ENCODE assay signal across 10 cellular contexts in the genomic region with DNA sequence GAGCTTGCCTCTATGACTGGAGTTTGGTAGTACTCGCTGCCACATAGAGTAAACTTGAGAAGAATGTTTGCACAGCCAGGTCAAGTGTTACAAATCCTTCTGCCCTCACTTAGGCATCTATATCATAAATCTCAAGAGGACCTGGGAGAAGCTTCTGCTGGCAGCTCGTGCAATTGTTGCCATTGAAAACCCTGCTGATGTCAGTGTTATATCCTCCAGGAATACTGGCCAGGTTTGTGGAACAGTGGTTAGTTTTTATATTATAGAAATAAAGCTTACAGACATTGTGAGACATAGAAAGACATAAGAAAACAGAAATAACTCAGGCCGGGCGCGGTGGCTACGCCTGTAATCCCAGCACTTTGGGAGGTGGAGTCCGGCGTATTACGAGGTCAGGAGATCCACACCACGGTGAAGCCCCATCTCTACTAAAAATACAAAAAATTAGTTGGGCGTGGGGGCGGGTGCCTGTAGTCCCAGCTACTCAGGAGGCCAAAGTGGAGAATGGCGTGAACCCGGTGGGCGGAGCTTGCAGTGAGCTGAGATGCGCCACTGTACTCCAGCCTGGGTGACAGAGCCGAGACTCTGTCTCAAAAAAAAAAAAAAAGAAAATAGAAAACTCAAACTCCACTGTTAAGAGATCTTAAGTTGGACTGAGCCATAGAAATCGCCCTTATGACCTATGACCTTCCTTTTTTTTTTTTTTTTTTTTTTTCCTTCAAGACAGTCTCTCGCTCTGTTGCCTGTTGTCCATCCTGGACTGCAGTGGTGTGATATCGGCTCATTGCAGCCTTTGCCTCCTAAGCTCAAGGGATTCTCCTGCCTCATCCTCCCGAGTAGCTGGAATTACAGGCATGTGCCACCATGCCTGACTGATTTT. TPM values are rescaled to one million over a fixed set of nuclear protein-coding genes. Genes with fewer than 3 reads are reported as not detected.
DNase-seq lines count a peak whose midpoint lies in the region; ATAC-seq, FAIRE-seq and TF ChIP-seq lines count a peak whose summit lies in the region.
"Had no signal": no experiment of that assay in that cellular context is flagged by ENCODE, and none has a peak within 500 bp of the region (broad histone marks: within the 10 kb centered on the region; RNA-seq: fewer than 3 reads in every experiment).

No MANE protein-coding gene starts in this region.

- H3K4me3 ChIP-seq in GM12875 (ENCODE audit: low read depth, low read length) (peak overlapping the region; percentile 84), Panc1 (ENCODE audit: low read depth in 2 of 2, low read length in 2 of 2) (peak overlapping the region in 1 of 2 experiments; percentile 89; a peak in 2 of 4 replicates), GM12878 (peak overlapping the region; percentile 94), osteoblast (ENCODE audit: insufficient read depth, low read length) (peak overlapping the region; percentile 98)

- WGBS in GM12878 (ENCODE audit: insufficient coverage, insufficient replicate concordance, low lambda C conversion rate, missing lambda C conversion rate), result 32% methylated on average over 19 of the region's 21 CpGs

- H2AFZ ChIP-seq in GM12878 (ENCODE audit: control insufficient read depth, low read depth, low read length), result no peak overlapping the region
- H2AFZ ChIP-seq in osteoblast (ENCODE audit: low read length), result no peak overlapping the region

- intact Hi-C loops in Panc1 (cut with micrococcal nuclease; ENCODE audit: unreplicated experiment), result no loop called here
- intact Hi-C loops in GM12878 (cut with micrococcal nuclease; ENCODE audit: unreplicated experiment), result no loop called here
- intact Hi-C loops in posterior vena cava (cut with DNase I), result no loop called here

- peaks cover 46% of the 10 kb centered on the region for H3K79me2 ChIP-seq in GM12878 (ENCODE audit: control insufficient read depth, insufficient read depth, low read length)
- H3K79me2 ChIP-seq in osteoblast (ENCODE audit: insufficient read depth, low read length), result peaks cover 41% of the 10 kb centered on the region

- FAIRE-seq in GM12878 (lab: Jason Lieb, UNC) (no peak), urothelium cell line (lab: Jason Lieb, UNC) (no peak), frontal cortex (lab: Jason Lieb, UNC) (no peak)

- no peak for ATAC-seq in Panc1
- ATAC-seq in GM12878, result peak; percentile 29
- no peak for ATAC-seq in HG03039 (IDR thresholded peaks at IDR 0.05; ENCODE audit: unreplicated experiment)

- H3K9me3 ChIP-seq in Panc1 (ENCODE audit: control insufficient read depth, insufficient read depth, low read depth, low read length) (no peaks in the 10 kb centered on the region), GM12878 (replicated peaks; ENCODE audit: control insufficient read depth, insufficient read depth, low read length) (no peaks in the 10 kb centered on the region), osteoblast (ENCODE audit: low read depth, low read length) (no peaks in the 10 kb centered on the region)

- no peak for DNase-seq in Panc1 (ENCODE audit: low read depth, low spot score)
- no peak for DNase-seq in GM12878 (ENCODE audit: low read depth, low spot score)
- DNase-seq in osteoblast (ENCODE audit: insufficient read length, low spot score, missing footprints), result no peak
- no peak for DNase-seq in urothelium cell line (ENCODE audit: low spot score)
- no peak for DNase-seq in frontal cortex (ENCODE audit: low spot score in 2 of 2)
- DNase-seq in posterior vena cava (ENCODE audit: low spot score), result no peak
- DNase-seq: hippocampal formation, NCI-H524 treated with DMSO at 0.1 percent for 48 hours had no signal

- in situ Hi-C loops in Panc1 (cut with HindIII; ENCODE audit: low pct_unique_long_range_greater_than_20kb, low sequenced_read_pairs) (no loop called here), GM12878 (cut with MboI) (no loop called here)

- RAD21 ChIA-PET in GM12878 (lab: Charles Lee; ENCODE audit: unreplicated experiment), result interaction anchor here (0.7 to 4.3 kb wide), 10 partner anchors 20 to 307 kb away, joined by 3 to 24 read pairs (median 6); no protein-coding TSS in a partner anchor

- TF ChIP-seq RAD21 in GM12878 (IDR thresholded peaks at IDR 0.05; ENCODE audit: insufficient read depth, low read depth, low read length), result no peak

- no peak for TF ChIP-seq POLR2A in GM12878 (IDR thresholded peaks at IDR 0.05; ENCODE audit: low read depth, low read length)

- SMC1A ChIA-PET in GM12878 (lab: Charles Lee; ENCODE audit: uncharacterized antibody, unreplicated experiment), result interaction anchor here (1.1 to 6.6 kb wide), 9 partner anchors 8 to 120 kb away, joined by 3 to 44 read pairs (median 5); no protein-coding TSS in a partner anchor

- TF ChIP-seq EP300 in GM12878 (IDR thresholded peaks at IDR 0.05; ENCODE audit: borderline replicate concordance in 1 of 2, control insufficient read depth in 1 of 2, low read depth in 2 of 2, low read length in 2 of 2), result no peak

- CTCF ChIA-PET in Panc1 (lab: Charles Lee) (interaction anchor here (0.6 kb wide), 1 partner anchor 14 kb away, joined by 3 read pairs; no protein-coding TSS in a partner anchor), GM12878 (lab: Yijun Ruan, JAX) (interaction anchor here (0.6 to 6.7 kb wide), 14 partner anchors 7 to 121 kb away, joined by 3 to 55 read pairs (median 6); no protein-coding TSS in a partner anchor)

- peak overlapping the region; percentile 94 for H3K4me2 ChIP-seq in GM12878 (ENCODE audit: control insufficient read depth, insufficient read depth)
- peak overlapping the region; percentile 83 for H3K4me2 ChIP-seq in osteoblast (ENCODE audit: insufficient read depth, low read length)

- H3K27me3 ChIP-seq in Panc1 (ENCODE audit: control insufficient read depth, insufficient read depth, low read length) (no peaks in the 10 kb centered on the region), GM12878 (replicated peaks in 1 of 2; ENCODE audit: control insufficient read depth in 2 of 2, insufficient read depth in 2 of 2, low read length in 1 of 2) (no peaks in the 10 kb centered on the region), osteoblast (ENCODE audit: insufficient read depth, low read length) (no peaks in the 10 kb centered on the region)

- H4K20me1 ChIP-seq in GM12878 (ENCODE audit: control insufficient read depth, insufficient read depth), result peaks cover 8% of the 10 kb centered on the region
- H4K20me1 ChIP-seq in osteoblast (ENCODE audit: insufficient read depth, low read length), result peaks cover 40% of the 10 kb centered on the region

- peak overlapping the region; percentile 85 for H3K9ac ChIP-seq in GM12878 (ENCODE audit: control insufficient read depth, insufficient read depth, low read length)

- TF ChIP-seq CTCF in GM12875 (IDR thresholded peaks at IDR 0.05; ENCODE audit: borderline replicate concordance, insufficient read depth, low read depth, low read length) (no peak), Panc1 (IDR thresholded peaks at IDR 0.05) (no peak), GM12878 (IDR thresholded peaks at IDR 0.05 in 2 of 3, conservative IDR thresholded peaks at IDR 0.05 in 1 of 3; ENCODE audit: control insufficient read depth in 2 of 3, extremely low read depth in 1 of 3, insufficient read depth in 1 of 3, low read depth in 3 of 3, low read length in 3 of 3) (no peak), osteoblast (IDR thresholded peaks at IDR 0.05; ENCODE audit: extremely low read depth, low read depth, low read length) (no peak)

- BruUV-seq in Panc1 (replicated peaks; lab: Mats Ljungman, UMichigan), result no TSS peak
- no TSS peak for BruUV-seq in GM12878 (replicated peaks; lab: Mats Ljungman, UMichigan)

- peak overlapping the region; percentile 95; the same call in 1 of the 2 replicates for H3K27ac ChIP-seq in Panc1 (ENCODE audit: low read length)
- peak overlapping the region; percentile 40 for H3K27ac ChIP-seq in GM12878 (ENCODE audit: control insufficient read depth, insufficient read depth)
- H3K27ac ChIP-seq in osteoblast (ENCODE audit: low read depth, low read length), result peak overlapping the region; percentile 86

- H3K4me1 ChIP-seq in Panc1 (ENCODE audit: control insufficient read depth, insufficient read depth, low read length) (peaks cover 14% of the 10 kb centered on the region), GM12878 (ENCODE audit: control insufficient read depth, insufficient read depth, low read length) (no peaks in the 10 kb centered on the region), osteoblast (ENCODE audit: insufficient read depth, low read length) (peaks cover 31% of the 10 kb centered on the region)

- H3K36me3 ChIP-seq in Panc1 (ENCODE audit: control insufficient read depth, insufficient read depth, low read length), result peaks cover 36% of the 10 kb centered on the region
- peaks cover 19 to 57% of the 10 kb centered on the region in 2 experiments for H3K36me3 ChIP-seq in GM12878 (ENCODE audit: control insufficient read depth in 2 of 2, insufficient read depth in 2 of 2, low read length in 1 of 2)
- H3K36me3 ChIP-seq in osteoblast (ENCODE audit: insufficient read depth, low read length), result peaks cover 62% of the 10 kb centered on the region

- POLR2A ChIA-PET in Panc1 (lab: Charles Lee), result no interaction called here
- POLR2A ChIA-PET in GM12878 (lab: Charles Lee), result interaction anchor here (0.6 to 2.1 kb wide), 7 partner anchors 18 to 231 kb away, joined by 3 to 11 read pairs (median 5); no protein-coding TSS in a partner anchor

RNA-seq across cellular contexts. Expression of gene RPSA, which starts 2.2 kb away (rescaled TPM):
- 856 TPM for total RNA-seq in Panc1 (2021; ENCODE audit: unreplicated experiment)
- polyA plus RNA-seq in Panc1 (2012; ENCODE audit: insufficient read length), result 738 TPM
- 522 and 525 TPM in 2 replicates for total RNA-seq in GM12878 (2013; cell fraction: nucleolus; rRNA removed)
- total RNA-seq in GM12878 (2014; rRNA removed), result 4,357 and 4,628 TPM in 2 replicates
- total RNA-seq in GM12878 (2014; rRNA removed; fragmentation: Illumina TruSeq; extraction: Trizol), result 2,779 and 2,826 TPM in 2 replicates
- total RNA-seq in GM12878 (2021), result 3,010 and 3,122 TPM in 2 replicates
- 3,044 TPM for polyA plus RNA-seq in GM12878 (2011; ENCODE audit: low read depth)
- 3,803 and 5,036 TPM in 2 replicates for polyA plus RNA-seq in GM12878 (2011; rRNA removed)
- polyA plus RNA-seq in GM12878 (2011; cell fraction: cytosol; rRNA removed), result 6,512 and 6,792 TPM in 2 replicates
- 1,724 and 2,216 TPM in 2 replicates for polyA plus RNA-seq in GM12878 (2011; cell fraction: nucleus; rRNA removed)
- 3,192 and 3,878 TPM in 2 replicates for polyA plus RNA-seq in GM12878 (2012)
- 3,456 and 3,909 TPM in 2 replicates for polyA plus RNA-seq in GM12878 (2014; fragmentation: Illumina TruSeq; extraction: Trizol)
- 1,000 to 10,000 TPM; 2,843 to 4,532 TPM for polyA plus RNA-seq in GM12878 (2014; fragmentation: Nextera tagmentation; extraction: Ambion mirVana)
- 4,347 and 4,651 TPM in 2 replicates for polyA plus RNA-seq in GM12878 (2014; rRNA removed)
- polyA plus RNA-seq in GM12878 (2016; fragmentation: Nextera tagmentation; extraction: Ambion mirVana), result 1,000 to 10,000 TPM; 1,012 to 1,145 TPM
- polyA minus RNA-seq in GM12878 (2011; rRNA and poly(A)+ RNA removed), result 2,235 and 3,046 TPM in 2 replicates
- polyA minus RNA-seq in GM12878 (2011; cell fraction: cytosol; rRNA and poly(A)+ RNA removed), result 634 and 707 TPM in 2 replicates
- polyA minus RNA-seq in GM12878 (2011; cell fraction: nucleus; rRNA and poly(A)+ RNA removed), result 351 and 460 TPM in 2 replicates
- total RNA-seq in osteoblast, result 1,028 and 1,154 TPM in 2 replicates
- 1,502 TPM for total RNA-seq in frontal cortex
- 100 to 1,000 TPM; 674 to 783 TPM for total RNA-seq in posterior vena cava

RNA-seq across cellular contexts. Expression of gene SLC25A38, which starts 25.6 kb away (rescaled TPM):
- total RNA-seq in Panc1 (2021; ENCODE audit: unreplicated experiment), result 21.5 TPM
- polyA plus RNA-seq in Panc1 (2012; ENCODE audit: insufficient read length), result 22.2 TPM
- total RNA-seq in GM12878 (2013; cell fraction: nucleolus; rRNA removed), result 11.9 and 16.1 TPM in 2 replicates
- 34.2 and 38.6 TPM in 2 replicates for total RNA-seq in GM12878 (2014; rRNA removed)
- 28.5 and 28.8 TPM in 2 replicates for total RNA-seq in GM12878 (2014; rRNA removed; fragmentation: Illumina TruSeq; extraction: Trizol)
- total RNA-seq in GM12878 (2021), result 35.4 and 39.8 TPM in 2 replicates
- 23.0 TPM for polyA plus RNA-seq in GM12878 (2011; ENCODE audit: low read depth)
- 48.8 and 55.2 TPM in 2 replicates for polyA plus RNA-seq in GM12878 (2011; rRNA removed)
- 48.7 and 53.0 TPM in 2 replicates for polyA plus RNA-seq in GM12878 (2011; cell fraction: cytosol; rRNA removed)
- polyA plus RNA-seq in GM12878 (2011; cell fraction: nucleus; rRNA removed), result 58.3 and 58.6 TPM in 2 replicates
- polyA plus RNA-seq in GM12878 (2012), result 22.9 and 24.1 TPM in 2 replicates
- 41.1 and 48.4 TPM in 2 replicates for polyA plus RNA-seq in GM12878 (2014; fragmentation: Illumina TruSeq; extraction: Trizol)
- 10 to 100 TPM; 15.2 to 21.8 TPM for polyA plus RNA-seq in GM12878 (2014; fragmentation: Nextera tagmentation; extraction: Ambion mirVana)
- polyA plus RNA-seq in GM12878 (2014; rRNA removed), result 49.3 and 51.8 TPM in 2 replicates
- 10 to 100 TPM; 37.9 to 43.0 TPM for polyA plus RNA-seq in GM12878 (2016; fragmentation: Nextera tagmentation; extraction: Ambion mirVana)
- 41.6 and 54.4 TPM in 2 replicates for polyA minus RNA-seq in GM12878 (2011; rRNA and poly(A)+ RNA removed)
- 18.7 and 19.9 TPM in 2 replicates for polyA minus RNA-seq in GM12878 (2011; cell fraction: cytosol; rRNA and poly(A)+ RNA removed)
- polyA minus RNA-seq in GM12878 (2011; cell fraction: nucleus; rRNA and poly(A)+ RNA removed), result 13.4 and 17.9 TPM in 2 replicates
- 28.2 and 29.2 TPM in 2 replicates for total RNA-seq in osteoblast
- 14.3 TPM for total RNA-seq in frontal cortex
- 10 to 100 TPM; 14.3 to 14.9 TPM for total RNA-seq in posterior vena cava

RNA-seq across cellular contexts. Expression of gene MOBP, which starts 58.7 kb away (rescaled TPM):
- total RNA-seq in Panc1 (2021; ENCODE audit: unreplicated experiment) (not detected), GM12878 (2014; rRNA removed) (0.11 TPM in 1 of 2 replicates, not detected in the other), GM12878 (2014; rRNA removed; fragmentation: Illumina TruSeq; extraction: Trizol) (0.04 and 0.09 TPM in 2 replicates), GM12878 (2021) (0.08 TPM in 1 of 2 replicates, not detected in the other), osteoblast (not detected in 2 replicates), frontal cortex (0.41 TPM), posterior vena cava (under 1 TPM in 1 of 2 donors, not detected in 1; 0.19 TPM)
- not detected for polyA plus RNA-seq in Panc1 (2012; ENCODE audit: insufficient read length)
- 0.15 TPM in 1 of 2 replicates, not detected in the other for total RNA-seq in GM12878 (2013; cell fraction: nucleolus; rRNA removed)
- polyA plus RNA-seq in GM12878 (2011; ENCODE audit: low read depth), result not detected
- polyA plus RNA-seq in GM12878 (2011; rRNA removed) (0.06 TPM in 1 of 2 replicates, not detected in the other), GM12878 (2014; fragmentation: Illumina TruSeq; extraction: Trizol) (0.05 and 0.09 TPM in 2 replicates), GM12878 (2014; fragmentation: Nextera tagmentation; extraction: Ambion mirVana) (under 1 TPM in 1 of 2 experiments, not detected in 1; 0.05 TPM), GM12878 (2014; rRNA removed) (0.09 and 0.10 TPM in 2 replicates), GM12878 (2016; fragmentation: Nextera tagmentation; extraction: Ambion mirVana) (not detected)
- polyA plus RNA-seq in GM12878 (2011; cell fraction: cytosol; rRNA removed), result 0.02 TPM in 1 of 2 replicates, not detected in the other
- polyA plus RNA-seq in GM12878 (2011; cell fraction: nucleus; rRNA removed), result not detected in 2 replicates
- polyA plus RNA-seq in GM12878 (2012), result 0.07 and 0.11 TPM in 2 replicates
- polyA minus RNA-seq in GM12878 (2011; rRNA and poly(A)+ RNA removed), result not detected in 2 replicates
- polyA minus RNA-seq in GM12878 (2011; cell fraction: cytosol; rRNA and poly(A)+ RNA removed), result not detected in 2 replicates
- not detected in 2 replicates for polyA minus RNA-seq in GM12878 (2011; cell fraction: nucleus; rRNA and poly(A)+ RNA removed)

Comparison
In these comparisons a context has a peak if more than half of its experiments do, and no peak if none do; other contexts are left out.
1. H3K27ac ChIP-seq: peak in every context shown above with its lines; median percentile 95 in Panc1; 86 in osteoblast; 40 in GM12878.